ENCODE assay signal across 8 cellular contexts in genomic region chr17:38579934-38580333, GRCh38. TPM values are rescaled to one million over a fixed set of nuclear protein-coding genes. Genes with fewer than 3 reads are reported as not detected.
DNase-seq lines count a peak whose midpoint lies in the region; ATAC-seq and TF ChIP-seq lines count a peak whose summit lies in the region.

No MANE protein-coding gene starts in this region.

- ATAC-seq in GM21717 (IDR thresholded peaks at IDR 0.05; ENCODE audit: unreplicated experiment) = no peak
- ATAC-seq in HG02610 (IDR thresholded peaks at IDR 0.05; ENCODE audit: unreplicated experiment) = no peak

- H3K4me3 ChIP-seq in choroid plexus epithelial cell (ENCODE audit: low read depth, low read length) = no peak overlapping the region

- intact Hi-C loops in posterior cingulate gyrus (cut with DNase I) = loop anchor here (2.0 to 10.0 kb wide), 2 partner anchors 21 to 85 kb away; no protein-coding TSS in a partner anchor

- peak; percentile 75 for DNase-seq in AG20443 (ENCODE audit: low spot score)
- DNase-seq in H4 (ENCODE audit: low spot score) = peak; percentile 66
- peak; percentile 97 for DNase-seq in NCI-H69 (lab: John Stamatoyannopoulos, UW)
- DNase-seq in choroid plexus epithelial cell (ENCODE audit: low read depth) = peak; percentile 32
- DNase-seq in posterior cingulate gyrus = peak in 7 of 10 donors; percentile 52 to 95 (median 68)
- DNase-seq in activated gamma-delta T cell (lab: John Stamatoyannopoulos, UW) = no peak

- TF ChIP-seq CTCF in choroid plexus epithelial cell (conservative IDR thresholded peaks at IDR 0.05; ENCODE audit: low read depth, low read length) = peak; percentile 33

RNA-seq across cellular contexts. Expression of gene SRCIN1, which starts 25.8 kb away (rescaled TPM):
- 0.12 TPM in 1 of 2 replicates, not detected in the other for total RNA-seq in H4 (2014; rRNA removed; shearing (Covaris generic))
